In genomic region chr1:240199758-240200655, GRCh38 we compare ENCODE assay signal across 18 cellular contexts.
A peak's percentile ranks its signal among the peaks of the same experiment; 100 is the strongest.
DNase-seq lines count a peak whose midpoint lies in the region; ATAC-seq, FAIRE-seq and TF ChIP-seq lines count a peak whose summit lies in the region.
"Had no signal": no experiment of that assay in that cellular context is flagged by ENCODE, and none has a peak within 500 bp of the region (broad histone marks: within the 10 kb centered on the region; RNA-seq: fewer than 3 reads in every experiment).

No MANE protein-coding gene starts in this region.

- no peak overlapping the region for H2BK15ac ChIP-seq in H9 (ENCODE audit: low read depth, low read length)

- H3K27ac ChIP-seq in HUES6 (ENCODE audit: low read depth, low read length) = no peak overlapping the region
- H3K27ac ChIP-seq in K562 (ENCODE audit: extremely low read depth, low read depth, low read length) = no peak overlapping the region
- H3K27ac ChIP-seq in smooth muscle cell (ENCODE audit: low read depth) = peak overlapping the region; percentile 61
- H3K27ac ChIP-seq in H9 (ENCODE audit: insufficient read length, low read depth, low read length) = no peak overlapping the region

- CTCF ChIA-PET in K562 (lab: Yijun Ruan, JAX; ENCODE audit: low intra/inter-chr PET ratio) = no interaction called here

- no peak for TF ChIP-seq EP300 in K562 (IDR thresholded peaks at IDR 0.05; ENCODE audit: low read length)

- no peak for ATAC-seq in K562
- ATAC-seq in GM21381 (IDR thresholded peaks at IDR 0.05; ENCODE audit: unreplicated experiment) = no peak
- no peak for ATAC-seq in GM21576 (IDR thresholded peaks at IDR 0.05; ENCODE audit: unreplicated experiment)

- no peaks in the 10 kb centered on the region for H3K23me2 ChIP-seq in H9 (ENCODE audit: insufficient read length, low read depth, low read length, poor library complexity, severe bottlenecking)

- H3K36me3 ChIP-seq in HUES6 (ENCODE audit: control insufficient read depth, insufficient read depth, low read length) (no peaks in the 10 kb centered on the region), K562 (ENCODE audit: control insufficient read depth, insufficient read depth, low read length) (no peaks in the 10 kb centered on the region), smooth muscle cell (ENCODE audit: low read depth) (peaks cover 2% of the 10 kb centered on the region)

- no TSS peak for BruUV-seq in K562 (replicated peaks; lab: Mats Ljungman, UMichigan)

- H2AFZ ChIP-seq in K562 (ENCODE audit: low read depth, low read length) (no peak overlapping the region), smooth muscle cell (ENCODE audit: low read depth) (peak overlapping the region; percentile 25), H9 (ENCODE audit: low read length) (no peak overlapping the region)

- peaks cover 3 to 5% (median 4%) of the 10 kb centered on the region in 3 experiments; a peak in 5 of 7 replicates for H3K36me3 Mint-ChIP-seq in H9 (ENCODE audit: insufficient read depth in 1 of 3, low read depth in 3 of 3)
- H3K36me3 Mint-ChIP-seq: CD4-positive, CD25-positive, alpha-beta regulatory T cell had no signal

- DNase-seq in K562 (ENCODE audit: extremely low read depth in 1 of 4, low spot score in 3 of 4) (no peak), smooth muscle cell (lab: John Stamatoyannopoulos, UW; ENCODE audit: unreplicated experiment) (no peak), H9 (no peak)
- DNase-seq: ACHN; Caco-2; CD4-positive, CD25-positive, alpha-beta regulatory T cell; EL; HCEC 1CT; Karpas-422; NCI-H1105; NCI-H187; NCI-H69; SHP77 had no signal

- POLR2A ChIA-PET in K562 (lab: Yijun Ruan, JAX) = interaction anchor here (0.6 kb wide), 1 partner anchor 12 kb away, joined by 3 read pairs; no protein-coding TSS in a partner anchor

- H4K20me1 ChIP-seq in K562 (replicated peaks; ENCODE audit: control insufficient read depth, insufficient read depth, low read length) = no peaks in the 10 kb centered on the region
- H4K20me1 ChIP-seq in smooth muscle cell (ENCODE audit: low read depth) = no peaks in the 10 kb centered on the region
- no peaks in the 10 kb centered on the region for H4K20me1 ChIP-seq in H9 (ENCODE audit: control insufficient read depth, insufficient read depth, insufficient read length)

- in situ Hi-C loops in K562 (cut with MboI) = no loop called here

- no peaks in the 10 kb centered on the region for H3K9me1 ChIP-seq in K562 (ENCODE audit: control insufficient read depth, insufficient read depth, low read length)

- no peaks in the 10 kb centered on the region for H3F3A ChIP-seq in smooth muscle cell (ENCODE audit: low read depth)

- peaks cover 5 to 14% of the 10 kb centered on the region in 2 experiments; a peak in 4 of 5 replicates for H3K9me3 Mint-ChIP-seq in H9

- no peak overlapping the region for H3K14ac ChIP-seq in H9 (ENCODE audit: insufficient read depth, low read length)

- 1% methylated on average over 9 of the region's 9 CpGs for WGBS in K562 (ENCODE audit: insufficient coverage, low coverage, missing lambda C conversion rate)
- 18% methylated on average over 9 of the region's 9 CpGs for WGBS in smooth muscle cell (ENCODE audit: low lambda C conversion rate)
- no CpG with 5 or more reads among the region's 9 CpGs for WGBS in H9 (ENCODE audit: extremely low coverage, insufficient read length, low lambda C conversion rate)

- H3K9ac ChIP-seq in HUES6 (ENCODE audit: low read length) = peak overlapping the region; percentile 4
- no peak overlapping the region for H3K9ac ChIP-seq in K562 (ENCODE audit: insufficient read depth in 1 of 2, low read depth in 2 of 2, low read length in 2 of 2)
- no peak overlapping the region for H3K9ac ChIP-seq in smooth muscle cell (ENCODE audit: low read depth)
- no peak overlapping the region for H3K9ac ChIP-seq in H9 (ENCODE audit: extremely low read depth, insufficient read length, low read length)

- no peaks in the 10 kb centered on the region for H3K27me3 Mint-ChIP-seq in H9 (ENCODE audit: low read depth)
- H3K27me3 Mint-ChIP-seq: CD4-positive, CD25-positive, alpha-beta regulatory T cell had no signal

- TF ChIP-seq RAD21 in K562 (CRISPR knock-in tag; conservative IDR thresholded peaks at IDR 0.05 in 1 of 2, IDR thresholded peaks at IDR 0.05 in 1 of 2) = no peak

- H2AK5ac ChIP-seq in H9 (ENCODE audit: insufficient read length, low read length) = no peak overlapping the region

- H3K4me1 Mint-ChIP-seq in H9 = no peaks in the 10 kb centered on the region
- H3K4me1 Mint-ChIP-seq: CD4-positive, CD25-positive, alpha-beta regulatory T cell had no signal

- H2BK12ac ChIP-seq in H9 (ENCODE audit: insufficient read length, low read depth, low read length) = no peak overlapping the region

- no peak overlapping the region for H3K4me3 Mint-ChIP-seq in H9
- H3K4me3 Mint-ChIP-seq: CD4-positive, CD25-positive, alpha-beta regulatory T cell had no signal

- no peak overlapping the region for H3K56ac ChIP-seq in H9 (ENCODE audit: insufficient read length, low read depth, low read length)

- no peak overlapping the region for H2BK20ac ChIP-seq in H9 (ENCODE audit: low read depth, low read length, poor library complexity, severe bottlenecking)

- H3K18ac ChIP-seq in H9 (ENCODE audit: insufficient read length, low read depth, low read length) = no peak overlapping the region

- H3K9me3 ChIP-seq in HUES6 (ENCODE audit: control insufficient read depth, insufficient read depth, low read depth, low read length) (peaks cover 6% of the 10 kb centered on the region), K562 (replicated peaks; ENCODE audit: control insufficient read depth, insufficient read depth, low read depth, low read length) (no peaks in the 10 kb centered on the region; the same call in 1 of the 2 replicates), smooth muscle cell (replicated peaks; ENCODE audit: low read depth) (peaks cover 10% of the 10 kb centered on the region), H9 (ENCODE audit: control insufficient read depth, low read depth, low read length) (no peaks in the 10 kb centered on the region)
- H3K9me3 ChIP-seq: Caco-2 had no signal

- H3K4me1 ChIP-seq in HUES6 (ENCODE audit: control insufficient read depth, insufficient read depth, low read length) (no peaks in the 10 kb centered on the region), K562 (replicated peaks in 1 of 2; ENCODE audit: control insufficient read depth in 2 of 2, insufficient read depth in 2 of 2, low read length in 2 of 2) (no peaks in the 10 kb centered on the region), smooth muscle cell (ENCODE audit: low read depth) (peaks cover 2% of the 10 kb centered on the region), H9 (ENCODE audit: insufficient read depth, low read length) (no peaks in the 10 kb centered on the region)
- H3K4me1 ChIP-seq: Caco-2 had no signal

- H4K8ac ChIP-seq in H9 (replicated peaks; ENCODE audit: insufficient read length, low read depth, low read length) = no peak overlapping the region

- no peak overlapping the region for H4K91ac ChIP-seq in H9 (ENCODE audit: insufficient read length, low read depth, low read length)

- H3K27me3 ChIP-seq in HUES6 (ENCODE audit: control insufficient read depth, insufficient read depth, low read length) = no peaks in the 10 kb centered on the region
- no peaks in the 10 kb centered on the region for H3K27me3 ChIP-seq in K562 (ENCODE audit: control insufficient read depth in 2 of 2, insufficient read depth in 2 of 2, low read length in 2 of 2)
- H3K27me3 ChIP-seq in smooth muscle cell (ENCODE audit: low read depth) = no peaks in the 10 kb centered on the region
- H3K27me3 ChIP-seq in H9 (ENCODE audit: insufficient read depth, low read length) = no peaks in the 10 kb centered on the region

- H3K27ac Mint-ChIP-seq in H9 = no peak overlapping the region
- H3K27ac Mint-ChIP-seq: CD4-positive, CD25-positive, alpha-beta regulatory T cell had no signal

- H3K4ac ChIP-seq in H9 (ENCODE audit: low read depth, low read length) = no peak overlapping the region

- intact Hi-C loops in K562 (cut with micrococcal nuclease) = no loop called here

- H2BK120ac ChIP-seq in H9 (ENCODE audit: low read depth, low read length, poor library complexity, severe bottlenecking) = no peak overlapping the region

- H3K79me1 ChIP-seq in H9 (ENCODE audit: insufficient read depth, low read depth, low read length, poor library complexity, severe bottlenecking) = no peaks in the 10 kb centered on the region

- no peak overlapping the region for H4K5ac ChIP-seq in H9 (ENCODE audit: insufficient read length, low read depth, low read length)

- no peak overlapping the region for H3K23ac ChIP-seq in H9 (ENCODE audit: insufficient read length, low read depth, low read length)

- no peak overlapping the region for H3K4me2 ChIP-seq in K562 (ENCODE audit: insufficient read depth, low read length)
- H3K4me2 ChIP-seq in smooth muscle cell = peak overlapping the region; percentile 70
- H3K4me2 ChIP-seq in H9 (ENCODE audit: insufficient read depth, insufficient read length, low read length) = no peak overlapping the region

- no peak for TF ChIP-seq CTCF in K562 (IDR thresholded peaks at IDR 0.05 in 2 of 3, conservative IDR thresholded peaks at IDR 0.05 in 1 of 3; ENCODE audit: insufficient read depth in 2 of 3, low read depth in 1 of 3, low read length in 3 of 3)
- TF ChIP-seq CTCF in smooth muscle cell (IDR thresholded peaks at IDR 0.05; ENCODE audit: borderline replicate concordance, insufficient read depth, poor library complexity, severe bottlenecking) = no peak
- TF ChIP-seq CTCF in H9 (conservative IDR thresholded peaks at IDR 0.05) = no peak

- no peak for TF ChIP-seq POLR2A in K562 (conservative IDR thresholded peaks at IDR 0.05)

- H3T11ph ChIP-seq in H9 (ENCODE audit: low read length) = no peak overlapping the region

- H2BK5ac ChIP-seq in H9 (ENCODE audit: insufficient read length, low read length) = no peak overlapping the region

- H3K79me2 ChIP-seq in K562 (ENCODE audit: control insufficient read depth, insufficient read depth, low read length) (no peaks in the 10 kb centered on the region), smooth muscle cell (ENCODE audit: low read depth) (no peaks in the 10 kb centered on the region), H9 (ENCODE audit: insufficient read depth, low read length) (no peaks in the 10 kb centered on the region)

- FAIRE-seq in K562 (lab: Jason Lieb, UNC) = no peak
- FAIRE-seq in islet of Langerhans (lab: Jason Lieb, UNC) = peak; percentile 38
- FAIRE-seq: GM19239 had no signal

- H3K4me3 ChIP-seq in HUES6 (ENCODE audit: low read depth, low read length) (no peak overlapping the region), K562 (no peak overlapping the region), smooth muscle cell (peak overlapping the region; percentile 8)

TF ChIP-seq in K562, 482 proteins besides CTCF, POLR2A, EP300 and RAD21:
- TF ChIP-seq YY1 (IDR thresholded peaks at IDR 0.05; ENCODE audit: borderline replicate concordance in 1 of 3, control insufficient read depth in 1 of 3, extremely low read depth in 1 of 3, insufficient read depth in 3 of 3, insufficient read length in 1 of 3, insufficient replicate concordance in 2 of 3, low read depth in 1 of 3, low read length in 2 of 3) (no peak), CEBPB (tag; IDR thresholded peaks at IDR 0.05) (peak; percentile 58), CEBPG (CRISPR knock-in tag; IDR thresholded peaks at IDR 0.05) (no peak), CEBPG (tag; conservative IDR thresholded peaks at IDR 0.05 in 1 of 2, IDR thresholded peaks at IDR 0.05 in 1 of 2) (peak in 1 of 2 experiments; percentile 67; a peak in 2 of 4 replicates)
